ENCODE assay signal across 32 cellular contexts in the genomic region with DNA sequence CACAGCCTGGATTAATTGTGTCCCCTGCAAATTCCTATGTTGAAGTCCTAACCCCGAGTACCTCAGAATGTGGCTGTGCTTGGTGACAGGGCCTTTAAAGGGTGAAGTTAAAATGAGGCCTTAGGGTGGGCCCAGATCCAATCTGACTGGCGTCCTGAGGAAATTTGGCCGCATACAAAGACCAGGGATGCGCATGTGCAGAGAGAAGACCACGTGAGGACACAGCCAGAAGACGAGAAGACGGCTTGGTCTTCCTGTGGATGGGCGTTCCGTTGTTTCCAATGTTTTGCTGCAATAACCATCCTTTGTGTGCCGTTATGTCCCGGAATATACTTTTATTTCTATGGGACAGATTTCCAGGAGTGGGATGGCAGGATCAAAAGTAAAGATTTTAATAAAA. TPM values are rescaled to one million over a fixed set of nuclear protein-coding genes. Genes with fewer than 3 reads are reported as not detected.
"Had no signal": no experiment of that assay in that cellular context is flagged by ENCODE, and none has a peak within 500 bp of the region (broad histone marks: within the 10 kb centered on the region; RNA-seq: fewer than 3 reads in every experiment).

No MANE protein-coding gene starts in this region.

- DNase-seq: activated CD4-positive, alpha-beta T cell treated with anti-CD3 and anti-CD28 coated beads for 36 hours; activated CD4-positive, alpha-beta T cell treated with anti-CD3 and anti-CD28 coated beads, Interleukin-2, amount 50 U/mL, for 4 hours; activated effector memory CD4-positive, alpha-beta T cell treated with Interleukin-2 at 50 U/mL for 16 hours; activated naive CD4-positive, alpha-beta T cell treated with anti-CD3 and anti-CD28 coated beads for 36 hours; activated naive CD8-positive, alpha-beta T cell treated with anti-CD3 and anti-CD28 coated beads, Interleukin-2, amount 10 ng/mL, durations not matched to agents 7 days and 5 days; activated T-cell treated with anti-CD3 and anti-CD28 coated beads, Interleukin-2, amount 50 U/mL, for 72 hours; amniotic stem cell; cerebellar nuclear complex; cortex of kidney; erythroblast; glutamatergic neuron; hypothalamus; left cardiac atrium; stimulated activated CD4-positive, alpha-beta T cell treated with anti-CD3 and anti-CD28 coated beads, Interleukin-2, amount 100 ng/mL, for 24 hours; stimulated activated naive CD8-positive, alpha-beta T cell treated with anti-CD3 and anti-CD28 coated beads, Interleukin-15, amount 100 ng/mL, for 72 hours; T1000; uterus had no signal

- H3K27ac Mint-ChIP-seq: activated CD4-positive, alpha-beta T cell treated with anti-CD3 and anti-CD28 coated beads for 36 hours; activated naive CD4-positive, alpha-beta T cell treated with anti-CD3 and anti-CD28 coated beads for 36 hours; activated naive CD8-positive, alpha-beta T cell treated with anti-CD3 and anti-CD28 coated beads, Interleukin-2, amount 10 ng/mL, durations not matched to agents 7 days and 5 days; activated T-cell treated with anti-CD3 and anti-CD28 coated beads, Interleukin-2, amount 50 U/mL, for 72 hours; memory B cell; stimulated activated effector memory CD8-positive, alpha-beta T cell treated with anti-CD3 and anti-CD28 coated beads, Interleukin-12 subunit alpha, Interleukin-12 subunit beta, amount 100 ng/mL, for 72 hours; stimulated activated naive CD8-positive, alpha-beta T cell treated with anti-CD3 and anti-CD28 coated beads, Interleukin-15, amount 100 ng/mL, for 72 hours; WTC11 had no signal

- H3K4me3 Mint-ChIP-seq: activated CD4-positive, alpha-beta T cell treated with anti-CD3 and anti-CD28 coated beads for 36 hours; activated naive CD4-positive, alpha-beta T cell treated with anti-CD3 and anti-CD28 coated beads for 36 hours; activated naive CD8-positive, alpha-beta T cell treated with anti-CD3 and anti-CD28 coated beads, Interleukin-2, amount 10 ng/mL, durations not matched to agents 7 days and 5 days; activated T-cell treated with anti-CD3 and anti-CD28 coated beads, Interleukin-2, amount 50 U/mL, for 72 hours; memory B cell; nephron progenitor cell; stimulated activated effector memory CD8-positive, alpha-beta T cell treated with anti-CD3 and anti-CD28 coated beads, Interleukin-12 subunit alpha, Interleukin-12 subunit beta, amount 100 ng/mL, for 72 hours; stimulated activated naive CD8-positive, alpha-beta T cell treated with anti-CD3 and anti-CD28 coated beads, Interleukin-15, amount 100 ng/mL, for 72 hours; WTC11 had no signal

- H3K36me3 Mint-ChIP-seq: activated naive CD8-positive, alpha-beta T cell treated with anti-CD3 and anti-CD28 coated beads, Interleukin-2, amount 10 ng/mL, durations not matched to agents 7 days and 5 days; memory B cell; stimulated activated effector memory CD8-positive, alpha-beta T cell treated with anti-CD3 and anti-CD28 coated beads, Interleukin-12 subunit alpha, Interleukin-12 subunit beta, amount 100 ng/mL, for 72 hours had no signal

- H3K4me1 ChIP-seq: parathyroid adenoma, uterus had no signal

- H3K27ac ChIP-seq: parathyroid adenoma, uterus had no signal

- H2AFZ ChIP-seq: parathyroid adenoma had no signal

- H3K9me3 ChIP-seq: tibial nerve, uterus had no signal

- H3K4me3 ChIP-seq: tibial nerve, uterus had no signal

- H3K27me3 ChIP-seq: tibial nerve, uterus had no signal

- H3K79me2 ChIP-seq: parathyroid adenoma had no signal

- H3K4me1 Mint-ChIP-seq: activated CD4-positive, alpha-beta T cell treated with anti-CD3 and anti-CD28 coated beads for 36 hours; activated naive CD8-positive, alpha-beta T cell treated with anti-CD3 and anti-CD28 coated beads, Interleukin-2, amount 10 ng/mL, durations not matched to agents 7 days and 5 days; memory B cell; stimulated activated naive CD8-positive, alpha-beta T cell treated with anti-CD3 and anti-CD28 coated beads, Interleukin-15, amount 100 ng/mL, for 72 hours had no signal

- H3K9me3 Mint-ChIP-seq: activated naive CD4-positive, alpha-beta T cell treated with anti-CD3 and anti-CD28 coated beads for 36 hours; stimulated activated effector memory CD8-positive, alpha-beta T cell treated with anti-CD3 and anti-CD28 coated beads, Interleukin-12 subunit alpha, Interleukin-12 subunit beta, amount 100 ng/mL, for 72 hours; stimulated activated naive CD8-positive, alpha-beta T cell treated with anti-CD3 and anti-CD28 coated beads, Interleukin-15, amount 100 ng/mL, for 72 hours had no signal

- FAIRE-seq: endometrium, frontal cortex, islet of Langerhans had no signal

- H3K9ac ChIP-seq: parathyroid adenoma had no signal

- ATAC-seq: activated CD4-positive, alpha-beta T cell treated with anti-CD3 and anti-CD28 coated beads for 36 hours; activated T-cell treated with anti-CD3 and anti-CD28 coated beads, Interleukin-2, amount 50 U/mL, for 72 hours; left cardiac atrium; stimulated activated naive CD8-positive, alpha-beta T cell treated with anti-CD3 and anti-CD28 coated beads, Interleukin-15, amount 100 ng/mL, for 72 hours had no signal

- H3K36me3 ChIP-seq: tibial nerve, uterus had no signal

RNA-seq across cellular contexts. Expression of a gene that starts 40.9 kb away (rescaled TPM):
- total RNA-seq: activated CD4-positive, alpha-beta T cell treated with anti-CD3 and anti-CD28 coated beads for 36 hours; activated CD8-positive, alpha-beta memory T cell treated with anti-CD3 and anti-CD28 coated beads for 36 hours; activated naive CD4-positive, alpha-beta T cell treated with anti-CD3 and anti-CD28 coated beads for 36 hours; activated naive CD8-positive, alpha-beta T cell treated with anti-CD3 and anti-CD28 coated beads, Interleukin-2, amount 10 ng/mL, durations not matched to agents 7 days and 5 days; activated T-cell treated with anti-CD3 and anti-CD28 coated beads, Interleukin-2, amount 50 U/mL, for 72 hours; left cardiac atrium; liver; mononuclear cell; pulmonary artery endothelial cell; skeletal muscle tissue; T-helper 1 cell treated with Interleukin-12 subunit alpha and Interleukin-12 subunit beta and Interleukin-4 antibody, amounts not matched to agents 30 ng/mL and 1 ng/mL, for 36 hours; tibial nerve had no signal
- polyA plus RNA-seq: liver had no signal

RNA-seq across cellular contexts. Expression of a gene that starts 48.6 kb away (rescaled TPM):
- total RNA-seq: activated CD4-positive, alpha-beta T cell treated with anti-CD3 and anti-CD28 coated beads for 36 hours; activated CD8-positive, alpha-beta memory T cell treated with anti-CD3 and anti-CD28 coated beads for 36 hours; activated naive CD4-positive, alpha-beta T cell treated with anti-CD3 and anti-CD28 coated beads for 36 hours; activated naive CD8-positive, alpha-beta T cell treated with anti-CD3 and anti-CD28 coated beads, Interleukin-2, amount 10 ng/mL, durations not matched to agents 7 days and 5 days; activated T-cell treated with anti-CD3 and anti-CD28 coated beads, Interleukin-2, amount 50 U/mL, for 72 hours; mononuclear cell; T-helper 1 cell treated with Interleukin-12 subunit alpha and Interleukin-12 subunit beta and Interleukin-4 antibody, amounts not matched to agents 30 ng/mL and 1 ng/mL, for 36 hours had no signal
